Comparison of ENCODE assay signal across 23 cellular contexts in the genomic region with DNA sequence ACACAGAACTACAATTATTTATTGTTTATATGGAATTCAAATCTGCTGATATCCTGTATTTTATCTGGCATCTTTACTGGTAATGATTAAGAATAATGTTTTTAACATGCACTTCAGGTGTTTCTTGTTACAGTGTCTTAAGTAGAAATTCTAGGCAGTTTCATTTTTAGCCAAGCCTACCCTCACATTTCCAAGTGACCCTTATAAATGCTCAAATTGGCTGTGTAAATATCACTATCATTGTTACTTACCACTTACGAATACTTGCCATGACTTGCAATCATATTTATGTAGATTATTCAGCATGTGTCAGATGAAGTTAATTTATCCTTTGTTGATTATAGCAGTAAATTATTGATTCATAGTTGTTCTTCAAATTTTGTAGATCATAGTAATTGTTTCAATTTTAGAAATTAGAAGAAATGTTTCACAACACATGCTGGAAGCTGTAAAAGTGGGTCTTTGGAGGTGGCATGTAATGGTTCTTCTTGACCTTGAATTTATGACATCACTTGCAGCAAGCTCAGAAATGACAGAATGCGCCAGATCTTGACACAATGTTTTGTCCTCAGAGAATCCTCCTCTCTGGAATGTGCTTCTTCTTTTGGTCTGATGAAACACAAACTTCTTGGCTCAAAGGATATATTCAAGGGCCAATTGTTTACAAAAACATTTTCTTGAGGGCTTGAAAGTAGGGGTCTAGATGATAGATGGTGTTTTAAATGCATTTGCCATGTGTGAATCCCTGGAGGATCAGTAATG.
A peak's percentile ranks its signal among the peaks of the same experiment; 100 is the strongest.
DNase-seq lines count a peak whose midpoint lies in the region; ATAC-seq and TF ChIP-seq lines count a peak whose summit lies in the region.
"Had no signal": no experiment of that assay in that cellular context is flagged by ENCODE, and none has a peak within 500 bp of the region (broad histone marks: within the 10 kb centered on the region; RNA-seq: fewer than 3 reads in every experiment).

No MANE protein-coding gene starts in this region.

- no peak overlapping the region for H3K14ac ChIP-seq in IMR-90 (replicated peaks; ENCODE audit: low read depth, low read length)

- H3K27me3 ChIP-seq in IMR-90 (ENCODE audit: control insufficient read depth, insufficient read depth, low read length) (no peaks in the 10 kb centered on the region), suprapubic skin (no peaks in the 10 kb centered on the region), MM.1S (replicated peaks; ENCODE audit: insufficient read depth, low read length) (no peaks in the 10 kb centered on the region)
- H3K27me3 ChIP-seq: BLaER1, cardiac muscle cell, foreskin keratinocyte had no signal

- TF ChIP-seq POLR2A in IMR-90 (IDR thresholded peaks at IDR 0.05; ENCODE audit: low read depth, low read length) = no peak
- no peak for TF ChIP-seq POLR2A in suprapubic skin (IDR thresholded peaks at IDR 0.05)

- H3K56ac ChIP-seq in IMR-90 (ENCODE audit: extremely low read depth, insufficient read depth, low read length) = no peak overlapping the region

- peaks cover 3% of the 10 kb centered on the region for H3K9me1 ChIP-seq in IMR-90 (ENCODE audit: insufficient read depth, low read length)

- no peak overlapping the region for H3K27ac ChIP-seq in IMR-90 (ENCODE audit: insufficient read depth, low read length)
- peak overlapping the region; percentile 73 for H3K27ac ChIP-seq in suprapubic skin
- H3K27ac ChIP-seq in caudate nucleus (ENCODE audit: low read depth, low read length) = no peak overlapping the region
- no peak overlapping the region for H3K27ac ChIP-seq in MM.1S (ENCODE audit: low read length)
- H3K27ac ChIP-seq: BLaER1, cardiac muscle cell, foreskin keratinocyte, KMS-11, PC-9 had no signal

- no peak overlapping the region for H4K8ac ChIP-seq in IMR-90 (ENCODE audit: low read depth in 2 of 2, low read length in 2 of 2)

- no peak for TF ChIP-seq EP300 in suprapubic skin (IDR thresholded peaks at IDR 0.05)

- CTCF ChIA-PET in IMR-90 (lab: Yijun Ruan, JAX) = no interaction called here

- no peak overlapping the region for H3K9ac ChIP-seq in IMR-90 (ENCODE audit: low read depth, low read length)
- no peak overlapping the region for H3K9ac ChIP-seq in MM.1S (ENCODE audit: low read length)
- H3K9ac ChIP-seq: BLaER1, KMS-11 had no signal

- ATAC-seq in IMR-90 (ENCODE audit: low read depth) = no peak
- peak; percentile 46 for ATAC-seq in left ventricle myocardium superior
- ATAC-seq: activated T-cell treated with anti-CD3 and anti-CD28 coated beads, Interleukin-2, amount 50 U/mL, for 72 hours; foreskin keratinocyte; mucosa of descending colon had no signal

- intact Hi-C loops in IMR-90 (cut with micrococcal nuclease) = no loop called here
- intact Hi-C loops in left ventricle myocardium superior (cut with micrococcal nuclease) = no loop called here
- intact Hi-C loops in posterior cingulate gyrus (cut with DNase I) = no loop called here

- no peaks in the 10 kb centered on the region for H3F3A ChIP-seq in MM.1S (ENCODE audit: insufficient read depth, low read length)

- DNase-seq in IMR-90 (no peak), cardiac fibroblast (ENCODE audit: low read depth in 2 of 2) (peak; percentile 43 to 58), left ventricle myocardium superior (no peak), suprapubic skin (ENCODE audit: low spot score in 2 of 2) (no peak), caudate nucleus (lab: John Stamatoyannopoulos, UW) (no peak), posterior cingulate gyrus (no peak), MM.1S (no peak)
- DNase-seq: activated CD4-positive, CD25-positive, alpha-beta regulatory T cell; activated naive CD8-positive, alpha-beta T cell treated with anti-CD3 and anti-CD28 coated beads for 36 hours; activated T-cell treated with anti-CD3 and anti-CD28 coated beads, Interleukin-2, amount 50 U/mL, for 72 hours; effector CD8-positive, alpha-beta T cell; foreskin keratinocyte; GF-D8; HFFc6; mucosa of descending colon; NCI-H82; nucleus accumbens; PC-9; T-helper 9 cell had no signal

- H3K79me2 ChIP-seq in MM.1S (ENCODE audit: low read length) = no peaks in the 10 kb centered on the region

- dilution Hi-C loops in IMR-90 (cut with HindIII; ENCODE audit: low sequenced_read_pairs, unreplicated experiment) = no loop called here

- H3K9me2 ChIP-seq in MM.1S (replicated peaks; ENCODE audit: insufficient read depth, low read length) = no peaks in the 10 kb centered on the region

- H4K5ac ChIP-seq in IMR-90 (ENCODE audit: low read depth, low read length) = no peak overlapping the region

- H3K4ac ChIP-seq in IMR-90 (ENCODE audit: low read depth, low read length) = no peak overlapping the region

- H3K9me3 ChIP-seq in IMR-90 (ENCODE audit: control insufficient read depth, insufficient read depth, low read length) (no peaks in the 10 kb centered on the region; the same call in 1 of the 2 replicates), suprapubic skin (no peaks in the 10 kb centered on the region), MM.1S (replicated peaks; ENCODE audit: insufficient read depth, low read length) (no peaks in the 10 kb centered on the region)
- H3K9me3 ChIP-seq: BLaER1, mucosa of descending colon had no signal

- H3K36me3 ChIP-seq in IMR-90 (ENCODE audit: control insufficient read depth, insufficient read depth, low read length) (no peaks in the 10 kb centered on the region), suprapubic skin (no peaks in the 10 kb centered on the region), MM.1S (replicated peaks; ENCODE audit: insufficient read depth, low read length) (no peaks in the 10 kb centered on the region)
- H3K36me3 ChIP-seq: BLaER1, cardiac muscle cell had no signal

- H2BK15ac ChIP-seq in IMR-90 (ENCODE audit: low read depth, low read length) = no peak overlapping the region

- H3K4me1 ChIP-seq in IMR-90 (ENCODE audit: control insufficient read depth, insufficient read depth, low read length) (peaks cover 7% of the 10 kb centered on the region), suprapubic skin (no peaks in the 10 kb centered on the region), MM.1S (ENCODE audit: low read length) (no peaks in the 10 kb centered on the region)
- H3K4me1 ChIP-seq: BLaER1, foreskin keratinocyte had no signal

- BruUV-seq in IMR-90 (replicated peaks; lab: Mats Ljungman, UMichigan) = no TSS peak

- no CpG with 5 or more reads among the region's 2 CpGs for WGBS in IMR-90 (ENCODE audit: extremely low coverage in 2 of 2, insufficient read length in 1 of 2), 2 experiments
- WGBS in suprapubic skin = 57% methylated on average over 2 of the region's 2 CpGs

- H3K79me1 ChIP-seq in IMR-90 (ENCODE audit: low read depth in 1 of 2, low read length in 2 of 2) = no peaks in the 10 kb centered on the region

- TF ChIP-seq RAD21 in IMR-90 (IDR thresholded peaks at IDR 0.05; ENCODE audit: low read length) = no peak

- H4K20me1 ChIP-seq in IMR-90 (ENCODE audit: insufficient read depth, low read length) (no peaks in the 10 kb centered on the region), MM.1S (ENCODE audit: insufficient read depth, low read length) (no peaks in the 10 kb centered on the region)
- H4K20me1 ChIP-seq: BLaER1 had no signal

- TF ChIP-seq CTCF in IMR-90 (conservative IDR thresholded peaks at IDR 0.05; ENCODE audit: low read depth, low read length) (no peak), cardiac fibroblast (IDR thresholded peaks at IDR 0.05; ENCODE audit: low read depth, low read length) (no peak), suprapubic skin (IDR thresholded peaks at IDR 0.05) (no peak), MM.1S (IDR thresholded peaks at IDR 0.05; ENCODE audit: low read length) (no peak)

- no peak overlapping the region for H2AK9ac ChIP-seq in IMR-90 (replicated peaks; ENCODE audit: low read depth, low read length, poor library complexity)

- no peak overlapping the region for H4K91ac ChIP-seq in IMR-90 (ENCODE audit: insufficient read depth, low read depth, low read length)

- H2AFZ ChIP-seq in IMR-90 (replicated peaks; ENCODE audit: low read length, poor library complexity) (no peak overlapping the region), MM.1S (ENCODE audit: low read length) (no peak overlapping the region)
- H2AFZ ChIP-seq: PC-9 had no signal

- H3K23ac ChIP-seq in IMR-90 (ENCODE audit: low read depth, low read length) = no peak overlapping the region

- POLR2A ChIA-PET in IMR-90 (lab: Charles Lee; ENCODE audit: unreplicated experiment) = no interaction called here

- in situ Hi-C loops in IMR-90 (cut with MboI; ENCODE audit: low sequenced_read_pairs) = no loop called here

- no peak overlapping the region for H2BK20ac ChIP-seq in IMR-90 (ENCODE audit: low read depth, low read length)

- H2BK5ac ChIP-seq in IMR-90 (ENCODE audit: low read depth, low read length, poor library complexity, severe bottlenecking) = no peak overlapping the region

- peak overlapping the region; percentile 20; the same call in 1 of the 2 replicates for H3K18ac ChIP-seq in IMR-90 (ENCODE audit: low read depth, low read length)

- H3K4me2 ChIP-seq in IMR-90 (ENCODE audit: low read depth, low read length) = no peak overlapping the region
- no peak overlapping the region for H3K4me2 ChIP-seq in MM.1S (ENCODE audit: low read depth, low read length)
- H3K4me2 ChIP-seq: BLaER1, KMS-11, PC-9, smooth muscle cell had no signal

- peak overlapping the region; percentile 2; the same call in 1 of the 2 replicates for H2AK5ac ChIP-seq in IMR-90 (ENCODE audit: low read depth, low read length)

- H2BK120ac ChIP-seq in IMR-90 (ENCODE audit: low read depth, low read length) = no peak overlapping the region

- H3K4me3 ChIP-seq in IMR-90 (ENCODE audit: insufficient read depth, low read depth, low read length) (no peak overlapping the region), cardiac fibroblast (replicated peaks in 1 of 2; ENCODE audit: low read depth in 2 of 2, low read length in 2 of 2) (no peak overlapping the region), suprapubic skin (no peak overlapping the region), MM.1S (ENCODE audit: low read length) (no peak overlapping the region)
- H3K4me3 ChIP-seq: BLaER1, cardiac muscle cell, mucosa of descending colon, PC-9, smooth muscle cell had no signal

TF ChIP-seq in IMR-90, 13 proteins besides CTCF, POLR2A, EP300 and RAD21:
- no peak for TF ChIP-seq MXI1 (IDR thresholded peaks at IDR 0.05; ENCODE audit: borderline replicate concordance, low read depth, low read length)
- no peak for TF ChIP-seq MAFK (IDR thresholded peaks at IDR 0.05; ENCODE audit: low read depth, low read length)
- TF ChIP-seq SMC3 (IDR thresholded peaks at IDR 0.05; ENCODE audit: low read depth, low read length) = no peak

Comparison
In these comparisons a context has a peak if more than half of its experiments do, and no peak if none do; other contexts are left out.
1. DNase-seq: peak in cardiac fibroblast (2 of 2); none in IMR-90 (single experiment), left ventricle myocardium superior (single experiment), suprapubic skin (0 of 2), caudate nucleus (0 of 61), posterior cingulate gyrus (0 of 10) and MM.1S (single experiment).